Comparison of ENCODE assay signal across 11 cellular contexts in the genomic region with DNA sequence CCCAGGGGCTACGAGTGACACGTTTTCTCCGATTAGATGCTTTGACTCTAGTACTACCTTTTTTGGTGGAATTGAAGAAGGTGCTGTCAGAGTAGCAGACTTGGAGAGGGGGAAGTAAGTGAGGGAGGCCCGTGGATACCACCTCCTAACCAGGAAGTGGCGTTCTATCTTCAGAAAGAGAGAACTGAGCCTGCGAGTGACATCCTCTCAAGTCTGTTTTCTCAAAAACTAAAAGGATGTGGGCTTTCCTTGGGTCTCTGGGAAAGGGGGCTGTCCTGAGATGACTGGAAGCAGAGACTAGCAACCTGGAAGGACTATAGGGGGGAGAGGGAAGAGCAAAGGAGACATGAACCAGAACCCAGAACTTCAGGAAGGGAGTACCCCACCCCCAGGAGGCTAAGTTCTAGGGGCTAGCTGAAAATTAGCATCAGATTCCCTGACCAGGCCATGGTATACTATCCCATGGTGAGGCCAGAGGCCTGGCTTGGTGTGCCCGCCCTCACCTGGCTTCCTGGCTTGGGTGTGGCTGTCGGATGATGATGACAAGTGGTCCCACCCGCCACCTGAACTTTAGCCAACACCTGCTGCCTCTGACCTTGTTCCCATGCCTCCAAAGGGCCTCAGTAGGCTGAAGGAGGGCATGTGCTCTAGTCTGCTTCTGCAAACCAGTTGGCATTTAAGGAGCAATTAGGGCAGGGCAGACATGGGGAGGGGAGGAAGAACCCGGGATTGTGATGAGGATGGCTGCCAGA. TPM values are rescaled to one million over a fixed set of nuclear protein-coding genes. Genes with fewer than 3 reads are reported as not detected.
A peak's percentile ranks its signal among the peaks of the same experiment; 100 is the strongest.
DNase-seq lines count a peak whose midpoint lies in the region; TF ChIP-seq lines count a peak whose summit lies in the region.
"Had no signal": no experiment of that assay in that cellular context is flagged by ENCODE, and none has a peak within 500 bp of the region (broad histone marks: within the 10 kb centered on the region; RNA-seq: fewer than 3 reads in every experiment).

No MANE protein-coding gene starts in this region.

- no peak for TF ChIP-seq EP300 in esophagus muscularis mucosa (IDR thresholded peaks at IDR 0.05)
- TF ChIP-seq EP300 in stomach (IDR thresholded peaks at IDR 0.05) = no peak

- H3K4me3 ChIP-seq in esophagus muscularis mucosa (no peak overlapping the region), stomach (no peak overlapping the region), GM23248 (no peak overlapping the region)
- H3K4me3 ChIP-seq: ovary had no signal

- H3K4me2 ChIP-seq in GM23248 (ENCODE audit: unreplicated experiment) = no peak overlapping the region

- H2AFZ ChIP-seq in GM23248 = no peak overlapping the region

- H3K36me3 ChIP-seq in esophagus muscularis mucosa (peaks cover 0 to 4% (median 0%) of the 10 kb centered on the region in 4 donors), stomach (no peaks in the 10 kb centered on the region), GM23248 (ENCODE audit: low read depth) (0 out of 2 replicates have a peak, but pooled peaks cover 7% of the 10 kb centered on the region)
- H3K36me3 ChIP-seq: ovary had no signal

- H4K20me1 ChIP-seq in GM23248 (ENCODE audit: insufficient read depth) = no peaks in the 10 kb centered on the region; the same call in 1 of the 2 replicates

- DNase-seq in NCI-H748 (lab: John Stamatoyannopoulos, UW; ENCODE audit: unreplicated experiment) (peak; percentile 49), NCI-H748 treated with DMSO at 0.1 percent for 48 hours (lab: John Stamatoyannopoulos, UW) (no peak), SW480 (ENCODE audit: low spot score) (peak; percentile 66), esophagus muscularis mucosa (ENCODE audit: extremely low spot score) (no peak), stomach (peak; percentile 27), NCI-H1436 (lab: John Stamatoyannopoulos, UW) (no peak), GM23248 (no peak), NCI-H146 (lab: John Stamatoyannopoulos, UW) (no peak)
- DNase-seq: 8988T, glutamatergic neuron, ovary had no signal

- intact Hi-C loops in esophagus muscularis mucosa (cut with DNase I) = no loop called here
- intact Hi-C loops in stomach (cut with DNase I; ENCODE audit: low total_unique reads) = no loop called here

- H3K4me1 ChIP-seq in esophagus muscularis mucosa (peaks cover 73 to 95% (median 90%) of the 10 kb centered on the region in 4 donors), stomach (peaks cover 43 to 84% (median 62%) of the 10 kb centered on the region in 4 donors), GM23248 (ENCODE audit: insufficient read depth) (peaks cover 41% of the 10 kb centered on the region)

- H3K9me3 ChIP-seq in esophagus muscularis mucosa (no peaks in the 10 kb centered on the region), stomach (no peaks in the 10 kb centered on the region), GM23248 (ENCODE audit: low read depth) (no peaks in the 10 kb centered on the region)
- H3K9me3 ChIP-seq: ovary had no signal

- TF ChIP-seq POLR2A in esophagus muscularis mucosa (IDR thresholded peaks at IDR 0.05; ENCODE audit: low read depth) (no peak), stomach (IDR thresholded peaks at IDR 0.05) (no peak)

- no peak for TF ChIP-seq CTCF in esophagus muscularis mucosa (IDR thresholded peaks at IDR 0.05)
- TF ChIP-seq CTCF in stomach (IDR thresholded peaks at IDR 0.05) = no peak

- no peaks in the 10 kb centered on the region for H3K9me2 ChIP-seq in GM23248 (ENCODE audit: insufficient read depth)

- in situ Hi-C loops in GM23248 (cut with MboI) = no loop called here

- WGBS in esophagus muscularis mucosa = 71% methylated on average over 7 of the region's 10 CpGs
- 74 to 81% (median 77%) methylated on average over 8 to 10 of the region's 10 CpGs for WGBS in stomach, 5 donors
- WGBS in GM23248 (ENCODE audit: low coverage in 1 of 2, low lambda C conversion rate in 2 of 2, missing lambda C conversion rate in 2 of 2), 2 experiments = 79 to 81% methylated on average over 10 of the region's 10 CpGs

- peaks cover 95% of the 10 kb centered on the region for H3K79me2 ChIP-seq in GM23248 (ENCODE audit: insufficient read depth)

- H3K27ac ChIP-seq in esophagus muscularis mucosa (replicated peaks in 1 of 4) (peak overlapping the region; percentile 81 to 95 (median 91)), stomach (peak overlapping the region; percentile 5 to 87 (median 80)), GM23248 (no peak overlapping the region)
- H3K27ac ChIP-seq: ovary had no signal

- no peak overlapping the region for H3K9ac ChIP-seq in GM23248

- H3F3A ChIP-seq in GM23248 (ENCODE audit: insufficient read depth) = peaks cover 31% of the 10 kb centered on the region

- H3K27me3 ChIP-seq in esophagus muscularis mucosa (no peaks in the 10 kb centered on the region), stomach (no peaks in the 10 kb centered on the region), GM23248 (replicated peaks; ENCODE audit: insufficient read depth) (no peaks in the 10 kb centered on the region)
- H3K27me3 ChIP-seq: ovary had no signal

RNA-seq across cellular contexts. Expression of a gene that starts 49.1 kb away (rescaled TPM):
- 100 to 1,000 TPM; 177 to 395 (median 260) TPM for total RNA-seq in esophagus muscularis mucosa
- total RNA-seq in stomach = 100 to 1,000 TPM in 2 of 5 donors, 10 to 100 TPM in 3; 38.5 to 353 (median 78.2) TPM
- polyA plus RNA-seq in stomach = 10 to 100 TPM in 1 of 3 donors, 1 to 10 TPM in 2; 4.4 to 23.6 (median 4.8) TPM
- total RNA-seq in GM23248 (2014; rRNA removed; shearing (Covaris generic)) = 82.8 and 86.6 TPM in 2 replicates
- polyA plus RNA-seq in GM23248 (2016; fragmentation: Nextera tagmentation; extraction: Ambion mirVana) = 49.5 and 49.7 TPM in 2 replicates

Comparison
In these comparisons a context has a peak if more than half of its experiments do, and no peak if none do; other contexts are left out.
1. DNase-seq: peak in NCI-H748 (single experiment), SW480 (single experiment) and stomach (single experiment); none in NCI-H748 treated with DMSO at 0.1 percent for 48 hours (single experiment), esophagus muscularis mucosa (single experiment), NCI-H1436 (single experiment), GM23248 (single experiment) and NCI-H146 (single experiment).